In genomic region chr10:79191951-79192676, GRCh38 we compare ENCODE assay signal across 16 cellular contexts.
DNase-seq lines count a peak whose midpoint lies in the region; ATAC-seq and TF ChIP-seq lines count a peak whose summit lies in the region.
"Had no signal": no experiment of that assay in that cellular context is flagged by ENCODE, and none has a peak within 500 bp of the region (broad histone marks: within the 10 kb centered on the region; RNA-seq: fewer than 3 reads in every experiment).

No MANE protein-coding gene starts in this region.

- peaks cover 1% of the 10 kb centered on the region for H3K36me3 Mint-ChIP-seq in activated T-helper 17 cell treated with anti-CD3 and anti-CD28 coated beads, Interleukin-2, amount 50 U/mL, for 72 hours (ENCODE audit: low read depth)
- H3K36me3 Mint-ChIP-seq in CD4-positive, alpha-beta T cell (ENCODE audit: low read depth), result no peaks in the 10 kb centered on the region

- H4K8ac ChIP-seq in mesenchymal stem cell (ENCODE audit: low read length), result no peak overlapping the region

- H2BK12ac ChIP-seq in mesenchymal stem cell (ENCODE audit: low read length in 2 of 2), result peak overlapping the region in 1 of 2 experiments; percentile 59

- H3K18ac ChIP-seq in mesenchymal stem cell (ENCODE audit: low read depth in 1 of 2, low read length in 2 of 2), result peak overlapping the region in 1 of 2 experiments; percentile 42

- H3K9me3 ChIP-seq in heart left ventricle (no peaks in the 10 kb centered on the region), mesenchymal stem cell (ENCODE audit: control insufficient read depth, low read length) (no peaks in the 10 kb centered on the region), upper lobe of right lung (no peaks in the 10 kb centered on the region), esophagus squamous epithelium (peaks cover 0 to 6% (median 0%) of the 10 kb centered on the region in 3 donors)
- H3K9me3 ChIP-seq in CD4-positive, alpha-beta T cell (ENCODE audit: control insufficient read depth, low read length), result no peaks in the 10 kb centered on the region

- POLR2A ChIA-PET in CD4-positive, alpha-beta T cell (lab: Charles Lee), result no interaction called here

- ATAC-seq in heart left ventricle (peak in 1 of 4 donors; percentile 6), Right ventricle myocardium superior (ENCODE audit: poor library complexity) (no peak), upper lobe of right lung (no peak), GM18517 (IDR thresholded peaks at IDR 0.05; ENCODE audit: unreplicated experiment) (no peak)
- no peak for ATAC-seq in activated T-helper 17 cell treated with anti-CD3 and anti-CD28 coated beads, Interleukin-2, amount 50 U/mL, for 72 hours (replicated peaks)
- ATAC-seq in CD4-positive, alpha-beta T cell (ENCODE audit: poor library complexity), result no peak
- ATAC-seq: left lobe of liver had no signal

- H2BK5ac ChIP-seq in mesenchymal stem cell (ENCODE audit: low read depth, low read length, poor library complexity, severe bottlenecking), result no peak overlapping the region

- peak overlapping the region; percentile 1 for H2AK5ac ChIP-seq in mesenchymal stem cell (ENCODE audit: low read length, severe bottlenecking)

- peaks cover 42% of the 10 kb centered on the region for H3K79me1 ChIP-seq in mesenchymal stem cell (replicated peaks; ENCODE audit: low read length, poor library complexity, severe bottlenecking)

- peak overlapping the region; percentile 75 for H3K27ac Mint-ChIP-seq in activated T-helper 17 cell treated with anti-CD3 and anti-CD28 coated beads, Interleukin-2, amount 50 U/mL, for 72 hours
- no peak overlapping the region for H3K27ac Mint-ChIP-seq in CD4-positive, alpha-beta T cell

- TF ChIP-seq POLR2A in heart left ventricle (IDR thresholded peaks at IDR 0.05), result no peak
- no peak for TF ChIP-seq POLR2A in esophagus squamous epithelium (IDR thresholded peaks at IDR 0.05)

- H3K4me3 ChIP-seq in heart left ventricle, result no peak overlapping the region
- no peak overlapping the region for H3K4me3 ChIP-seq in mesenchymal stem cell (ENCODE audit: insufficient read depth in 1 of 2, low read depth in 1 of 2, low read length in 2 of 2)
- no peak overlapping the region for H3K4me3 ChIP-seq in upper lobe of right lung
- H3K4me3 ChIP-seq in esophagus squamous epithelium, result no peak overlapping the region
- H3K4me3 ChIP-seq: hepatocyte had no signal

- no peak overlapping the region for H2AFZ ChIP-seq in mesenchymal stem cell (ENCODE audit: low read depth, low read length)
- H2AFZ ChIP-seq: hepatocyte had no signal

- peak overlapping the region in 1 of 2 experiments; percentile 23 for H3K23ac ChIP-seq in mesenchymal stem cell (ENCODE audit: low read length in 2 of 2)

- H3K4me1 Mint-ChIP-seq in activated T-helper 17 cell treated with anti-CD3 and anti-CD28 coated beads, Interleukin-2, amount 50 U/mL, for 72 hours, result peaks cover 5% of the 10 kb centered on the region
- no peaks in the 10 kb centered on the region for H3K4me1 Mint-ChIP-seq in CD4-positive, alpha-beta T cell (ENCODE audit: low read depth)

- H3K27ac ChIP-seq in heart left ventricle (peak overlapping the region; percentile 21 to 75 (median 60)), mesenchymal stem cell (ENCODE audit: low read length, poor library complexity, severe bottlenecking) (no peak overlapping the region), upper lobe of right lung (peak overlapping the region; percentile 74), esophagus squamous epithelium (peak overlapping the region in 2 of 4 donors; percentile 34 to 59)
- no peak overlapping the region for H3K27ac ChIP-seq in CD4-positive, alpha-beta T cell (ENCODE audit: low read depth, low read length)
- H3K27ac ChIP-seq: hepatocyte had no signal

- no peak overlapping the region for H3K14ac ChIP-seq in mesenchymal stem cell (ENCODE audit: low read length in 2 of 2)

- no peak for TF ChIP-seq CTCF in heart left ventricle (IDR thresholded peaks at IDR 0.05)
- TF ChIP-seq CTCF in upper lobe of right lung (IDR thresholded peaks at IDR 0.05), result no peak
- TF ChIP-seq CTCF in esophagus squamous epithelium (IDR thresholded peaks at IDR 0.05), result no peak
- no peak for TF ChIP-seq CTCF in CD4-positive, alpha-beta T cell (IDR thresholded peaks at IDR 0.05)

- no peak overlapping the region for H3K4me2 ChIP-seq in mesenchymal stem cell (ENCODE audit: low read length, poor library complexity, severe bottlenecking)
- H3K4me2 ChIP-seq: hepatocyte had no signal

- CTCF ChIA-PET in CD4-positive, alpha-beta T cell (lab: Charles Lee), result interaction anchor here (1.6 kb wide), 1 partner anchor 1145 kb away, joined by 6 read pairs; no protein-coding TSS in a partner anchor

- DNase-seq in heart left ventricle (no peak), Right ventricle myocardium superior (no peak), mesenchymal stem cell (no peak), upper lobe of right lung (no peak), esophagus squamous epithelium (lab: John Stamatoyannopoulos, UW) (no peak)
- no peak for DNase-seq in CD4-positive, alpha-beta T cell
- DNase-seq: activated CD4-positive, CD25-positive, alpha-beta regulatory T cell; amniotic stem cell; DMS153; effector CD8-positive, alpha-beta T cell; KG1; NCI-H1694 had no signal

- no peak overlapping the region for H4K91ac ChIP-seq in mesenchymal stem cell (ENCODE audit: low read length)

- peak overlapping the region; percentile 50 for H2BK15ac ChIP-seq in mesenchymal stem cell (ENCODE audit: low read depth, poor library complexity, severe bottlenecking)

- WGBS in heart left ventricle, 4 donors, result 43 to 58% (median 48%) methylated on average over 4 of the region's 4 CpGs
- 81% methylated on average over 3 of the region's 4 CpGs for WGBS in mesenchymal stem cell
- 43 to 46% methylated on average over 3 to 4 of the region's 4 CpGs for WGBS in esophagus squamous epithelium, 2 donors

- H3K27me3 ChIP-seq in heart left ventricle (no peaks in the 10 kb centered on the region), mesenchymal stem cell (ENCODE audit: control insufficient read depth in 1 of 2, insufficient read depth in 1 of 2, low read length in 2 of 2) (no peaks in the 10 kb centered on the region), upper lobe of right lung (no peaks in the 10 kb centered on the region), esophagus squamous epithelium (no peaks in the 10 kb centered on the region)
- H3K27me3 ChIP-seq in CD4-positive, alpha-beta T cell (ENCODE audit: control insufficient read depth, insufficient read depth, low read length), result no peaks in the 10 kb centered on the region
- H3K27me3 ChIP-seq: hepatocyte had no signal

- H3K4me3 Mint-ChIP-seq in activated T-helper 17 cell treated with anti-CD3 and anti-CD28 coated beads, Interleukin-2, amount 50 U/mL, for 72 hours, result no peak overlapping the region
- no peak overlapping the region for H3K4me3 Mint-ChIP-seq in CD4-positive, alpha-beta T cell

- H3K9me3 Mint-ChIP-seq in activated T-helper 17 cell treated with anti-CD3 and anti-CD28 coated beads, Interleukin-2, amount 50 U/mL, for 72 hours, result no peaks in the 10 kb centered on the region
- H3K9me3 Mint-ChIP-seq in CD4-positive, alpha-beta T cell, result no peaks in the 10 kb centered on the region

- no peaks in the 10 kb centered on the region for H3K27me3 Mint-ChIP-seq in activated T-helper 17 cell treated with anti-CD3 and anti-CD28 coated beads, Interleukin-2, amount 50 U/mL, for 72 hours
- H3K27me3 Mint-ChIP-seq in CD4-positive, alpha-beta T cell, result no peaks in the 10 kb centered on the region

- H3K36me3 ChIP-seq in heart left ventricle, result peaks cover 0 to 20% (median 5%) of the 10 kb centered on the region in 9 donors
- H3K36me3 ChIP-seq in mesenchymal stem cell (ENCODE audit: control insufficient read depth in 1 of 2, insufficient read depth in 2 of 2, low read depth in 1 of 2, low read length in 2 of 2), result peaks cover 51 to 59% of the 10 kb centered on the region in 2 experiments
- peaks cover 15% of the 10 kb centered on the region for H3K36me3 ChIP-seq in upper lobe of right lung
- H3K36me3 ChIP-seq in esophagus squamous epithelium, result peaks cover 0 to 69% (median 9%) of the 10 kb centered on the region in 3 donors

- H3K4me1 ChIP-seq in heart left ventricle, result peaks cover 0 to 95% (median 71%) of the 10 kb centered on the region in 12 donors
- H3K4me1 ChIP-seq in mesenchymal stem cell (ENCODE audit: control insufficient read depth, insufficient read depth, low read depth, low read length), result peaks cover 84% of the 10 kb centered on the region
- peaks cover 64% of the 10 kb centered on the region for H3K4me1 ChIP-seq in upper lobe of right lung
- H3K4me1 ChIP-seq in esophagus squamous epithelium, result peaks cover 22 to 90% (median 61%) of the 10 kb centered on the region in 3 donors

- intact Hi-C loops in heart left ventricle (cut with DNase I) (loop anchor here (5.0 to 10.0 kb wide), 14 partner anchors 40 to 980 kb away; no protein-coding TSS in a partner anchor), Right ventricle myocardium superior (cut with DNase I) (loop anchor here (5.0 to 10.0 kb wide), 2 partner anchors 125 to 977 kb away; partner anchors contain the start of gene ZMIZ1), upper lobe of right lung (cut with DNase I) (loop anchor here (10.0 kb wide), 1 partner anchor 1147 kb away; no protein-coding TSS in a partner anchor), esophagus squamous epithelium (cut with DNase I) (loop anchor here (5.0 kb wide), 1 partner anchor 1145 kb away; no protein-coding TSS in a partner anchor)
- intact Hi-C loops in CD4-positive, alpha-beta T cell (cut with DNase I, micrococcal nuclease), result loop anchor here in 1 of 2 experiments (10.0 kb wide), 2 partner anchors 587 to 677 kb away; no protein-coding TSS in a partner anchor

- peak overlapping the region in 1 of 2 experiments; percentile 19 for H3K4ac ChIP-seq in mesenchymal stem cell (ENCODE audit: low read depth in 1 of 2, low read length in 2 of 2)

- H2BK120ac ChIP-seq in mesenchymal stem cell (ENCODE audit: low read depth, low read length), result no peak overlapping the region

- H3K9ac ChIP-seq in mesenchymal stem cell (ENCODE audit: low read length), result peak overlapping the region; percentile 27

Comparison
In these comparisons a context has a peak if more than half of its experiments do, and no peak if none do; other contexts are left out.
1. H3K27ac ChIP-seq: peak in heart left ventricle (12 of 12) and upper lobe of right lung (single experiment); none in mesenchymal stem cell (single experiment) and CD4-positive, alpha-beta T cell (single experiment).